9 cellular contexts compared by ENCODE assay signal in genomic region chr2:218980800-218981389, GRCh38. TPM values are rescaled to one million over a fixed set of nuclear protein-coding genes. Genes with fewer than 3 reads are reported as not detected.
DNase-seq lines count a peak whose midpoint lies in the region; ATAC-seq and TF ChIP-seq lines count a peak whose summit lies in the region.
"Had no signal": no experiment of that assay in that cellular context is flagged by ENCODE, and none has a peak within 500 bp of the region (broad histone marks: within the 10 kb centered on the region; RNA-seq: fewer than 3 reads in every experiment).

No MANE protein-coding gene starts in this region.

- DNase-seq in 8988T (peak; percentile 43), DMS53 (lab: John Stamatoyannopoulos, UW) (peak; percentile 60), Panc1 (ENCODE audit: low read depth, low spot score) (no peak), NCI-H510A (lab: John Stamatoyannopoulos, UW) (no peak), C1 segment of cervical spinal cord (lab: John Stamatoyannopoulos, UW) (no peak)

- H3K27me3 ChIP-seq in Panc1 (ENCODE audit: control insufficient read depth, insufficient read depth, low read length), result peaks cover 16% of the 10 kb centered on the region; the same call in 1 of the 2 replicates
- peaks cover 89% of the 10 kb centered on the region for H3K27me3 ChIP-seq in iPS-15b (ENCODE audit: control insufficient read depth, insufficient read depth, low read length)

- no peak overlapping the region for H3K9ac ChIP-seq in iPS-15b (ENCODE audit: low read depth, low read length)

- H3K4me3 ChIP-seq in Panc1 (ENCODE audit: low read depth in 2 of 2, low read length in 2 of 2) (peak overlapping the region; percentile 6 to 49; a peak in 2 of 4 replicates), iPS-15b (ENCODE audit: low read depth, low read length) (peak overlapping the region; percentile 48)

- in situ Hi-C loops in Panc1 (cut with HindIII; ENCODE audit: low pct_unique_long_range_greater_than_20kb, low sequenced_read_pairs), result no loop called here

- POLR2A ChIA-PET in Panc1 (lab: Charles Lee), result no interaction called here

- H3K9me3 ChIP-seq in Panc1 (ENCODE audit: control insufficient read depth, insufficient read depth, low read depth, low read length), result no peaks in the 10 kb centered on the region
- no peaks in the 10 kb centered on the region for H3K9me3 ChIP-seq in iPS-15b (ENCODE audit: control insufficient read depth, insufficient read depth, low read length)

- H3K4me1 ChIP-seq in Panc1 (ENCODE audit: control insufficient read depth, insufficient read depth, low read length), result peaks cover 12% of the 10 kb centered on the region
- peaks cover 3% of the 10 kb centered on the region for H3K4me1 ChIP-seq in iPS-15b (ENCODE audit: control insufficient read depth, insufficient read depth, low read length)

- CTCF ChIA-PET in Panc1 (lab: Charles Lee), result interaction anchor here (0.6 to 2.5 kb wide), 6 partner anchors 12 to 128 kb away, joined by 3 to 20 read pairs (median 4); no protein-coding TSS in a partner anchor

- no peak for TF ChIP-seq CTCF in Panc1 (IDR thresholded peaks at IDR 0.05)

- intact Hi-C loops in Panc1 (cut with micrococcal nuclease; ENCODE audit: unreplicated experiment), result loop anchor here (5.0 kb wide), 1 partner anchor 129 kb away; no protein-coding TSS in a partner anchor

- no peak overlapping the region for H3K27ac ChIP-seq in Panc1 (ENCODE audit: low read length)
- H3K27ac ChIP-seq: HL-60 had no signal

- BruUV-seq in Panc1 (replicated peaks; lab: Mats Ljungman, UMichigan), result no TSS peak

- H3K36me3 ChIP-seq in Panc1 (ENCODE audit: control insufficient read depth, insufficient read depth, low read length) (no peaks in the 10 kb centered on the region), iPS-15b (ENCODE audit: control insufficient read depth, insufficient read depth, low read length) (no peaks in the 10 kb centered on the region)

- ATAC-seq in Panc1 (peak; percentile 57), GM19455 (IDR thresholded peaks at IDR 0.05; ENCODE audit: unreplicated experiment) (no peak), HG03039 (IDR thresholded peaks at IDR 0.05; ENCODE audit: unreplicated experiment) (no peak)

RNA-seq across cellular contexts. Expression of gene FEV, which starts 4.1 kb away (rescaled TPM):
- total RNA-seq in Panc1 (2021; ENCODE audit: unreplicated experiment), result not detected
- not detected for polyA plus RNA-seq in Panc1 (2012; ENCODE audit: insufficient read length)

RNA-seq across cellular contexts. Expression of gene CRYBA2, which starts 12.3 kb away (rescaled TPM):
- not detected for total RNA-seq in Panc1 (2021; ENCODE audit: unreplicated experiment)
- not detected for polyA plus RNA-seq in Panc1 (2012; ENCODE audit: insufficient read length)

RNA-seq across cellular contexts. Expression of gene CDK5R2, which starts 21.4 kb away (rescaled TPM):
- 1.3 TPM for total RNA-seq in Panc1 (2021; ENCODE audit: unreplicated experiment)
- 1.8 TPM for polyA plus RNA-seq in Panc1 (2012; ENCODE audit: insufficient read length)

Comparison
In these comparisons a context has a peak if more than half of its experiments do, and no peak if none do; other contexts are left out.
1. DNase-seq: peak in 8988T (single experiment) and DMS53 (single experiment); none in Panc1 (single experiment), NCI-H510A (single experiment) and C1 segment of cervical spinal cord (0 of 14).